ENCODE assay signal across 12 cellular contexts in genomic region chr17:29019475-29020181, GRCh38. TPM values are rescaled to one million over a fixed set of nuclear protein-coding genes. Genes with fewer than 3 reads are reported as not detected.
DNase-seq lines count a peak whose midpoint lies in the region; ATAC-seq and TF ChIP-seq lines count a peak whose summit lies in the region.
"Had no signal": no experiment of that assay in that cellular context is flagged by ENCODE, and none has a peak within 500 bp of the region (broad histone marks: within the 10 kb centered on the region; RNA-seq: fewer than 3 reads in every experiment).

No MANE protein-coding gene starts in this region.

- no peak for TF ChIP-seq EP300 in neural cell (conservative IDR thresholded peaks at IDR 0.05; ENCODE audit: poor library complexity, severe bottlenecking)

- no peak overlapping the region for H3K27ac ChIP-seq in duodenal mucosa (ENCODE audit: low read depth, low read length)
- H3K27ac ChIP-seq in neural cell (ENCODE audit: low read length), result no peak overlapping the region
- H3K27ac ChIP-seq: uterus, VCaP had no signal

- H3K4me2 ChIP-seq in neural cell (ENCODE audit: low read length), result no peak overlapping the region

- H4K20me1 ChIP-seq in neural cell (ENCODE audit: insufficient read depth), result no peaks in the 10 kb centered on the region

- no peaks in the 10 kb centered on the region for H3K9me2 ChIP-seq in neural cell (ENCODE audit: insufficient read depth, low read length)

- H3K27me3 ChIP-seq in duodenal mucosa (ENCODE audit: control insufficient read depth in 1 of 2, insufficient read depth in 2 of 2, low read length in 2 of 2) (peaks cover 23 to 41% of the 10 kb centered on the region in 2 donors), neural cell (ENCODE audit: insufficient read depth, low read depth, low read length) (no peaks in the 10 kb centered on the region)
- H3K27me3 ChIP-seq: uterus had no signal

- no peak for TF ChIP-seq RAD21 in neural cell (conservative IDR thresholded peaks at IDR 0.05)

- no peaks in the 10 kb centered on the region for H3K79me2 ChIP-seq in neural cell (replicated peaks; ENCODE audit: insufficient read depth, low read length)

- TF ChIP-seq CTCF in neural cell (IDR thresholded peaks at IDR 0.05; ENCODE audit: poor library complexity, severe bottlenecking), result peak; percentile 17

- peaks cover 0 to 8% of the 10 kb centered on the region in 2 donors for H3K4me1 ChIP-seq in duodenal mucosa (ENCODE audit: control insufficient read depth in 1 of 2, insufficient read depth in 2 of 2, low read length in 2 of 2)
- H3K4me1 ChIP-seq: uterus had no signal

- peak; percentile 3 for DNase-seq in DMS53 treated with DMSO at 0.1 percent for 48 hours (lab: John Stamatoyannopoulos, UW; ENCODE audit: unreplicated experiment)
- peak; percentile 76 for DNase-seq in NCI-H146 treated with DMSO at 0.1 percent for 48 hours (lab: John Stamatoyannopoulos, UW; ENCODE audit: unreplicated experiment)
- no peak for DNase-seq in inferior parietal cortex (ENCODE audit: extremely low spot score)
- no peak for DNase-seq in SIG-M5 (lab: John Stamatoyannopoulos, UW)
- DNase-seq: activated gamma-delta T cell, MG63, uterus had no signal

- H3K9ac ChIP-seq in duodenal mucosa (ENCODE audit: low read depth in 1 of 2, low read length in 2 of 2) (no peak overlapping the region), neural cell (ENCODE audit: low read length) (peak overlapping the region; percentile 20)

- H2AFZ ChIP-seq in neural cell (ENCODE audit: low read depth, low read length), result no peak overlapping the region

- H3K9me3 ChIP-seq in duodenal mucosa (ENCODE audit: control insufficient read depth in 1 of 2, low read length in 2 of 2), result no peaks in the 10 kb centered on the region
- H3K9me3 ChIP-seq in neural cell (ENCODE audit: low read length), result no peaks in the 10 kb centered on the region
- H3K9me3 ChIP-seq: MG63, uterus had no signal

- peak overlapping the region; percentile 19 to 48 for H3K4me3 ChIP-seq in duodenal mucosa (ENCODE audit: low read depth in 1 of 2, low read length in 2 of 2)
- peak overlapping the region; percentile 44 for H3K4me3 ChIP-seq in neural cell (ENCODE audit: low read length)
- H3K4me3 ChIP-seq: MG63, uterus had no signal

- H3K36me3 ChIP-seq in duodenal mucosa (ENCODE audit: control insufficient read depth in 1 of 2, insufficient read depth in 2 of 2, low read length in 2 of 2) (no peaks in the 10 kb centered on the region), neural cell (ENCODE audit: insufficient read depth, low read length) (no peaks in the 10 kb centered on the region)
- H3K36me3 ChIP-seq: MG63, uterus had no signal

- H3F3A ChIP-seq in neural cell (ENCODE audit: insufficient read depth, low read length, poor library complexity, severe bottlenecking), result no peaks in the 10 kb centered on the region

- ATAC-seq in GM18867 (IDR thresholded peaks at IDR 0.05; ENCODE audit: unreplicated experiment), result no peak
- no peak for ATAC-seq in HG03039 (IDR thresholded peaks at IDR 0.05; ENCODE audit: unreplicated experiment)

TF ChIP-seq in neural cell, 6 proteins besides CTCF, POLR2A, EP300 and RAD21:
- peak; percentile 60 for TF ChIP-seq MXI1 (conservative IDR thresholded peaks at IDR 0.05; ENCODE audit: poor library complexity, severe bottlenecking)
- TF ChIP-seq, protein P1, sequence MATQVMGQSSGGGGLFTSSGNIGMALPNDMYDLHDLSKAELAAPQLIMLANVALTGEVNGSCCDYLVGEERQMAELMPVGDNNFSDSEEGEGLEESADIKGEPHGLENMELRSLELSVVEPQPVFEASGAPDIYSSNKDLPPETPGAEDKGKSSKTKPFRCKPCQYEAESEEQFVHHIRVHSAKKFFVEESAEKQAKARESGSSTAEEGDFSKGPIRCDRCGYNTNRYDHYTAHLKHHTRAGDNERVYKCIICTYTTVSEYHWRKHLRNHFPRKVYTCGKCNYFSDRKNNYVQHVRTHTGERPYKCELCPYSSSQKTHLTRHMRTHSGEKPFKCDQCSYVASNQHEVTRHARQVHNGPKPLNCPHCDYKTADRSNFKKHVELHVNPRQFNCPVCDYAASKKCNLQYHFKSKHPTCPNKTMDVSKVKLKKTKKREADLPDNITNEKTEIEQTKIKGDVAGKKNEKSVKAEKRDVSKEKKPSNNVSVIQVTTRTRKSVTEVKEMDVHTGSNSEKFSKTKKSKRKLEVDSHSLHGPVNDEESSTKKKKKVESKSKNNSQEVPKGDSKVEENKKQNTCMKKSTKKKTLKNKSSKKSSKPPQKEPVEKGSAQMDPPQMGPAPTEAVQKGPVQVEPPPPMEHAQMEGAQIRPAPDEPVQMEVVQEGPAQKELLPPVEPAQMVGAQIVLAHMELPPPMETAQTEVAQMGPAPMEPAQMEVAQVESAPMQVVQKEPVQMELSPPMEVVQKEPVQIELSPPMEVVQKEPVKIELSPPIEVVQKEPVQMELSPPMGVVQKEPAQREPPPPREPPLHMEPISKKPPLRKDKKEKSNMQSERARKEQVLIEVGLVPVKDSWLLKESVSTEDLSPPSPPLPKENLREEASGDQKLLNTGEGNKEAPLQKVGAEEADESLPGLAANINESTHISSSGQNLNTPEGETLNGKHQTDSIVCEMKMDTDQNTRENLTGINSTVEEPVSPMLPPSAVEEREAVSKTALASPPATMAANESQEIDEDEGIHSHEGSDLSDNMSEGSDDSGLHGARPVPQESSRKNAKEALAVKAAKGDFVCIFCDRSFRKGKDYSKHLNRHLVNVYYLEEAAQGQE (IDR thresholded peaks at IDR 0.05; ENCODE audit: borderline replicate concordance), result no peak
- TF ChIP-seq SMC3 (conservative IDR thresholded peaks at IDR 0.05; ENCODE audit: poor library complexity), result no peak

RNA-seq across cellular contexts. Expression of gene SEZ6, which starts 13.8 kb away (rescaled TPM):
- polyA plus RNA-seq in neural cell, result 15.1 and 17.4 TPM in 2 replicates
- 8.5 and 16.9 TPM in 2 replicates for polyA minus RNA-seq in neural cell

RNA-seq across cellular contexts. Expression of gene PIPOX, which starts 23.3 kb away (rescaled TPM):
- polyA plus RNA-seq in neural cell, result 4.4 and 5.2 TPM in 2 replicates
- polyA minus RNA-seq in neural cell, result 4.9 and 8.1 TPM in 2 replicates

Comparison
In these comparisons a context has a peak if more than half of its experiments do, and no peak if none do; other contexts are left out.
1. DNase-seq: peak in DMS53 treated with DMSO at 0.1 percent for 48 hours (single experiment) and NCI-H146 treated with DMSO at 0.1 percent for 48 hours (single experiment); none in inferior parietal cortex (single experiment) and SIG-M5 (single experiment).